12 cellular contexts compared by ENCODE assay signal in the genomic region with DNA sequence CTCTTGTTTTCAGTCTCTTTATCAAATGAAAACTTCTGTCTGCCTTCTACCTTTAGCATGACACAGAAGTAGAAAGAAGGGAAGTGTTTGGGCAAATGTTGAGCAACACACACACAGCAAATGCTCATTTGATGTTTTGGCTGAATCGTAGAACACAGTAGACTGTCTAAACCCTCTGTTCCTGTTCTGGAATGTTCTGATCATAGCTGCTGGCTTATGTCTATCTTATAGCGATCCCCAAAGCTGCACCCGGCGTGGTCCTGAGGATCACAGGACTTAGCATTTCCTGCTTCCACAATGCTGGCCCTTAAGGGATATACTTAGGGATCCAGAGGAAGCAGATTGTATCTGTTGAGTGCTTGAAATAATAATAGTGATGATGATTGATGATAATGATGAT. TPM values are rescaled to one million over a fixed set of nuclear protein-coding genes. Genes with fewer than 3 reads are reported as not detected.
A peak's percentile ranks its signal among the peaks of the same experiment; 100 is the strongest.
DNase-seq lines count a peak whose midpoint lies in the region; ATAC-seq, FAIRE-seq and TF ChIP-seq lines count a peak whose summit lies in the region.
"Had no signal": no experiment of that assay in that cellular context is flagged by ENCODE, and none has a peak within 500 bp of the region (broad histone marks: within the 10 kb centered on the region; RNA-seq: fewer than 3 reads in every experiment).

No MANE protein-coding gene starts in this region.

- no peak for TF ChIP-seq POLR2A in endothelial cell of umbilical vein (IDR thresholded peaks at IDR 0.05; ENCODE audit: low read depth, low read length)
- TF ChIP-seq POLR2A in spleen (IDR thresholded peaks at IDR 0.05) = no peak

- BruUV-seq in endothelial cell of umbilical vein (replicated peaks; lab: Mats Ljungman, UMichigan) = no TSS peak

- no peaks in the 10 kb centered on the region for H3K9me1 ChIP-seq in endothelial cell of umbilical vein (replicated peaks; ENCODE audit: control insufficient read depth, extremely low read depth, insufficient read depth, low read length)

- WGBS in GM23248 (ENCODE audit: low coverage in 1 of 2, low lambda C conversion rate in 2 of 2, missing lambda C conversion rate in 2 of 2), 2 experiments = 22 to 27% methylated on average over 4 of the region's 4 CpGs
- 21 to 41% (median 23%) methylated on average over 4 of the region's 4 CpGs for WGBS in spleen, 5 donors

- H3K9me2 ChIP-seq in GM23248 (ENCODE audit: insufficient read depth) = no peaks in the 10 kb centered on the region

- H3F3A ChIP-seq in GM23248 (ENCODE audit: insufficient read depth) = 0 out of 2 replicates have a peak, but pooled peaks cover 18% of the 10 kb centered on the region

- CTCF ChIA-PET in endothelial cell of umbilical vein (lab: Charles Lee) = interaction anchor here (0.6 to 8.8 kb wide), 12 partner anchors 10 to 283 kb away, joined by 3 to 137 read pairs (median 8); a partner anchor contains a TSS

- DNase-seq in GM23248 (peak; percentile 46), NOMO-1 treated with dmso at 0.1 percent for 144 hours (lab: John Stamatoyannopoulos, UW; ENCODE audit: unreplicated experiment) (peak; percentile 46), endothelial cell of umbilical vein (ENCODE audit: low read depth, low spot score) (peak; percentile 9), spleen (no peak), NCI-H1092 (lab: John Stamatoyannopoulos, UW) (no peak), COLO668 (lab: John Stamatoyannopoulos, UW; ENCODE audit: unreplicated experiment) (no peak)
- no peak for DNase-seq in naive thymus-derived CD8-positive, alpha-beta T cell
- DNase-seq: activated CD4-positive, alpha-beta memory T cell treated with anti-CD3 and anti-CD28 coated beads, Interleukin-2, amount 10 ng/mL, durations not matched to agents 7 days and 5 days; activated naive CD4-positive, alpha-beta T cell treated with anti-CD3 and anti-CD28 coated beads, Interleukin-2, amount 10 ng/mL, durations not matched to agents 7 days and 5 days; DMS 273 treated with DMSO at 0.1 percent for 48 hours; SW 1271 had no signal

- H3K4me2 ChIP-seq in GM23248 (ENCODE audit: unreplicated experiment) (no peak overlapping the region), endothelial cell of umbilical vein (ENCODE audit: insufficient read depth, low read length) (no peak overlapping the region)

- no peaks in the 10 kb centered on the region for H3K36me3 ChIP-seq in GM23248 (ENCODE audit: low read depth)
- no peaks in the 10 kb centered on the region for H3K36me3 ChIP-seq in endothelial cell of umbilical vein (ENCODE audit: control insufficient read depth in 2 of 2, extremely low read depth in 1 of 2, insufficient read depth in 2 of 2, low read length in 2 of 2)
- H3K36me3 ChIP-seq in spleen = no peaks in the 10 kb centered on the region

- no peak for FAIRE-seq in endothelial cell of umbilical vein (lab: Jason Lieb, UNC)

- H4K20me1 ChIP-seq in GM23248 (ENCODE audit: insufficient read depth) = no peaks in the 10 kb centered on the region
- H4K20me1 ChIP-seq in endothelial cell of umbilical vein (replicated peaks; ENCODE audit: control insufficient read depth, extremely low read depth, insufficient read depth, low read length) = no peaks in the 10 kb centered on the region

- no peaks in the 10 kb centered on the region for H3K36me3 Mint-ChIP-seq in naive thymus-derived CD8-positive, alpha-beta T cell
- H3K36me3 Mint-ChIP-seq: activated naive CD4-positive, alpha-beta T cell treated with anti-CD3 and anti-CD28 coated beads, Interleukin-2, amount 10 ng/mL, durations not matched to agents 7 days and 5 days had no signal

- intact Hi-C loops in endothelial cell of umbilical vein (cut with micrococcal nuclease) (no loop called here), spleen (cut with DNase I; ENCODE audit: low total_unique reads) (loop anchor here (5.0 kb wide), 1 partner anchor 72 kb away; no protein-coding TSS in a partner anchor)

- no peak overlapping the region for H3K9ac ChIP-seq in GM23248
- no peak overlapping the region for H3K9ac ChIP-seq in endothelial cell of umbilical vein (replicated peaks; ENCODE audit: extremely low read depth, insufficient read depth, low read length)

- in situ Hi-C loops in GM23248 (cut with MboI) = no loop called here

- H3K27ac Mint-ChIP-seq in naive thymus-derived CD8-positive, alpha-beta T cell = no peak overlapping the region
- H3K27ac Mint-ChIP-seq: activated CD4-positive, alpha-beta memory T cell treated with anti-CD3 and anti-CD28 coated beads, Interleukin-2, amount 10 ng/mL, durations not matched to agents 7 days and 5 days; activated naive CD4-positive, alpha-beta T cell treated with anti-CD3 and anti-CD28 coated beads, Interleukin-2, amount 10 ng/mL, durations not matched to agents 7 days and 5 days had no signal

- dilution Hi-C loops in endothelial cell of umbilical vein (cut with MboI; ENCODE audit: extremely low pct_ligation_motif_present, low sequenced_read_pairs) = loop anchor here (25.0 kb wide), 1 partner anchor 103 kb away; no protein-coding TSS in a partner anchor

- H3K9me3 Mint-ChIP-seq in naive thymus-derived CD8-positive, alpha-beta T cell = no peaks in the 10 kb centered on the region
- H3K9me3 Mint-ChIP-seq: activated CD4-positive, alpha-beta memory T cell treated with anti-CD3 and anti-CD28 coated beads, Interleukin-2, amount 10 ng/mL, durations not matched to agents 7 days and 5 days; activated naive CD4-positive, alpha-beta T cell treated with anti-CD3 and anti-CD28 coated beads, Interleukin-2, amount 10 ng/mL, durations not matched to agents 7 days and 5 days had no signal

- H3K4me1 ChIP-seq in GM23248 (ENCODE audit: insufficient read depth) (peaks cover 20% of the 10 kb centered on the region), endothelial cell of umbilical vein (ENCODE audit: control insufficient read depth, extremely low read depth, insufficient read depth, low read length) (peaks cover 14% of the 10 kb centered on the region), spleen (peaks cover 23 to 99% (median 83%) of the 10 kb centered on the region in 6 donors)

- H3K27ac ChIP-seq in GM23248 (no peak overlapping the region), endothelial cell of umbilical vein (ENCODE audit: insufficient read depth, low read depth, low read length) (no peak overlapping the region), spleen (peak overlapping the region in 7 of 8 donors; percentile 22 to 91 (median 77))

- no peak for TF ChIP-seq CTCF in endothelial cell of umbilical vein (IDR thresholded peaks at IDR 0.05; ENCODE audit: extremely low read depth in 1 of 2, insufficient read depth in 1 of 2, low read depth in 1 of 2, low read length in 2 of 2)
- no peak for TF ChIP-seq CTCF in spleen (IDR thresholded peaks at IDR 0.05 in 8 of 11, conservative IDR thresholded peaks at IDR 0.05 in 3 of 11)

- H3K27me3 ChIP-seq in GM23248 (replicated peaks; ENCODE audit: insufficient read depth) (no peaks in the 10 kb centered on the region), endothelial cell of umbilical vein (ENCODE audit: control insufficient read depth in 2 of 2, insufficient read depth in 2 of 2, low read length in 2 of 2) (no peaks in the 10 kb centered on the region), spleen (replicated peaks in 1 of 7) (peaks cover 0 to 29% (median 0%) of the 10 kb centered on the region in 7 donors)

- H3K79me2 ChIP-seq in GM23248 (ENCODE audit: insufficient read depth) (no peaks in the 10 kb centered on the region), endothelial cell of umbilical vein (ENCODE audit: control insufficient read depth, insufficient read depth, low read length) (no peaks in the 10 kb centered on the region)

- no peak overlapping the region for H3K4me3 Mint-ChIP-seq in naive thymus-derived CD8-positive, alpha-beta T cell
- H3K4me3 Mint-ChIP-seq: activated CD4-positive, alpha-beta memory T cell treated with anti-CD3 and anti-CD28 coated beads, Interleukin-2, amount 10 ng/mL, durations not matched to agents 7 days and 5 days; activated naive CD4-positive, alpha-beta T cell treated with anti-CD3 and anti-CD28 coated beads, Interleukin-2, amount 10 ng/mL, durations not matched to agents 7 days and 5 days had no signal

- H2AFZ ChIP-seq in GM23248 = no peak overlapping the region
- H2AFZ ChIP-seq in endothelial cell of umbilical vein (ENCODE audit: low read depth, low read length) = no peak overlapping the region

- H3K9me3 ChIP-seq in GM23248 (ENCODE audit: low read depth) (no peaks in the 10 kb centered on the region), endothelial cell of umbilical vein (replicated peaks; ENCODE audit: control insufficient read depth, insufficient read depth, low read length) (no peaks in the 10 kb centered on the region), spleen (no peaks in the 10 kb centered on the region)

- H3K4me3 ChIP-seq in GM23248 (no peak overlapping the region), endothelial cell of umbilical vein (replicated peaks in 1 of 3; ENCODE audit: insufficient read depth in 1 of 3, low read depth in 1 of 3, low read length in 3 of 3) (no peak overlapping the region), spleen (no peak overlapping the region)

- ATAC-seq in naive thymus-derived CD8-positive, alpha-beta T cell = no peak

- peaks cover 5 to 41% (median 9%) of the 10 kb centered on the region in 4 donors for H3K4me1 Mint-ChIP-seq in naive thymus-derived CD8-positive, alpha-beta T cell

- H3K27me3 Mint-ChIP-seq in naive thymus-derived CD8-positive, alpha-beta T cell = peaks cover 0 to 19% (median 6%) of the 10 kb centered on the region in 5 donors

- POLR2A ChIA-PET in endothelial cell of umbilical vein (lab: Charles Lee) = no interaction called here
- POLR2A ChIA-PET in naive thymus-derived CD8-positive, alpha-beta T cell (lab: Charles Lee) = no interaction called here

RNA-seq across cellular contexts. Expression of a gene that starts 15.2 kb away (rescaled TPM):
- total RNA-seq in GM23248 (2014; rRNA removed; shearing (Covaris generic)) = not detected in 2 replicates
- not detected in 2 replicates for polyA plus RNA-seq in GM23248 (2016; fragmentation: Nextera tagmentation; extraction: Ambion mirVana)
- not detected in 2 replicates for total RNA-seq in endothelial cell of umbilical vein
- not detected in 2 replicates for polyA plus RNA-seq in endothelial cell of umbilical vein
- polyA plus RNA-seq in endothelial cell of umbilical vein (2011; cell fraction: cytosol; rRNA removed) = not detected in 2 replicates
- polyA plus RNA-seq in endothelial cell of umbilical vein (2011; cell fraction: nucleus; rRNA removed) = 0.28 TPM in 1 of 2 replicates, not detected in the other
- polyA plus RNA-seq in endothelial cell of umbilical vein (2012) = not detected in 2 replicates
- not detected in 2 replicates for polyA minus RNA-seq in endothelial cell of umbilical vein
- not detected for polyA minus RNA-seq in endothelial cell of umbilical vein (2011; cell fraction: cytosol; rRNA and poly(A)+ RNA removed)
- polyA minus RNA-seq in endothelial cell of umbilical vein (2011; cell fraction: nucleus; rRNA and poly(A)+ RNA removed) = not detected in 2 replicates
- 10 to 100 TPM; 17.4 to 87.8 (median 42.6) TPM for total RNA-seq in spleen
- polyA plus RNA-seq in spleen = 10 to 100 TPM; 13.1 to 38.9 (median 31.5) TPM
- 1 to 10 TPM; 5.3 to 7.3 TPM for total RNA-seq in naive thymus-derived CD8-positive, alpha-beta T cell
- polyA plus RNA-seq in naive thymus-derived CD8-positive, alpha-beta T cell = 1,000 to 10,000 TPM in 1 of 3 donors, 10 to 100 TPM in 2; 21.0 to 1,108 (median 35.6) TPM
- total RNA-seq: NCI-H460 had no signal

RNA-seq across cellular contexts. Expression of a gene that starts 41.4 kb away (rescaled TPM):
- not detected in 2 replicates for total RNA-seq in GM23248 (2014; rRNA removed; shearing (Covaris generic))
- polyA plus RNA-seq in GM23248 (2016; fragmentation: Nextera tagmentation; extraction: Ambion mirVana) = not detected in 2 replicates
- total RNA-seq in endothelial cell of umbilical vein = not detected in 2 replicates
- not detected in 2 replicates for polyA plus RNA-seq in endothelial cell of umbilical vein
- polyA plus RNA-seq in endothelial cell of umbilical vein (2011; cell fraction: cytosol; rRNA removed) = not detected in 2 replicates
- polyA plus RNA-seq in endothelial cell of umbilical vein (2011; cell fraction: nucleus; rRNA removed) = not detected in 2 replicates
- polyA plus RNA-seq in endothelial cell of umbilical vein (2012) = not detected in 2 replicates
- not detected in 2 replicates for polyA minus RNA-seq in endothelial cell of umbilical vein
- polyA minus RNA-seq in endothelial cell of umbilical vein (2011; cell fraction: cytosol; rRNA and poly(A)+ RNA removed) = not detected
- not detected in 2 replicates for polyA minus RNA-seq in endothelial cell of umbilical vein (2011; cell fraction: nucleus; rRNA and poly(A)+ RNA removed)
- total RNA-seq in spleen = 1 to 10 TPM in 1 of 7 donors, not detected in 6; 1.9 TPM
- 1 to 10 TPM in 2 of 3 donors, under 1 TPM in 1; 0.59 to 4.0 (median 2.1) TPM for polyA plus RNA-seq in spleen
- total RNA-seq in naive thymus-derived CD8-positive, alpha-beta T cell = not detected
- polyA plus RNA-seq in naive thymus-derived CD8-positive, alpha-beta T cell = under 1 TPM in 1 of 3 donors, not detected in 2; 0.06 TPM
- total RNA-seq: activated CD4-positive, alpha-beta memory T cell treated with anti-CD3 and anti-CD28 coated beads, Interleukin-2, amount 10 ng/mL, durations not matched to agents 7 days and 5 days; NCI-H460 had no signal

RNA-seq across cellular contexts. Expression of a gene that starts 44.4 kb away (rescaled TPM):
- 40.7 and 50.1 TPM in 2 replicates for total RNA-seq in GM23248 (2014; rRNA removed; shearing (Covaris generic))
- polyA plus RNA-seq in GM23248 (2016; fragmentation: Nextera tagmentation; extraction: Ambion mirVana) (12.0 and 12.7 TPM in 2 replicates), endothelial cell of umbilical vein (10.3 and 13.8 TPM in 2 replicates), spleen (10 to 100 TPM in 1 of 3 donors, 1 to 10 TPM in 2; 7.2 to 17.6 (median 9.4) TPM)
- total RNA-seq in endothelial cell of umbilical vein (12.7 and 12.8 TPM in 2 replicates), spleen (10 to 100 TPM in 6 of 7 donors, 1 to 10 TPM in 1; 6.4 to 53.0 (median 18.6) TPM)
- polyA plus RNA-seq in endothelial cell of umbilical vein (2011; cell fraction: cytosol; rRNA removed) = 8.9 and 11.0 TPM in 2 replicates
- polyA plus RNA-seq in endothelial cell of umbilical vein (2011; cell fraction: nucleus; rRNA removed) = 9.6 and 9.7 TPM in 2 replicates
- polyA plus RNA-seq in endothelial cell of umbilical vein (2012) = 12.4 and 23.6 TPM in 2 replicates
- 10.8 and 11.7 TPM in 2 replicates for polyA minus RNA-seq in endothelial cell of umbilical vein
- polyA minus RNA-seq in endothelial cell of umbilical vein (2011; cell fraction: cytosol; rRNA and poly(A)+ RNA removed) = 7.1 TPM
- polyA minus RNA-seq in endothelial cell of umbilical vein (2011; cell fraction: nucleus; rRNA and poly(A)+ RNA removed) = 11.9 and 15.4 TPM in 2 replicates
- total RNA-seq in naive thymus-derived CD8-positive, alpha-beta T cell = not detected
- polyA plus RNA-seq in naive thymus-derived CD8-positive, alpha-beta T cell = not detected

Comparison
In these comparisons a context has a peak if more than half of its experiments do, and no peak if none do; other contexts are left out.
1. DNase-seq: peak in GM23248 (single experiment), NOMO-1 treated with dmso at 0.1 percent for 144 hours (single experiment) and endothelial cell of umbilical vein (single experiment); none in spleen (single experiment), NCI-H1092 (single experiment), naive thymus-derived CD8-positive, alpha-beta T cell (0 of 10) and COLO668 (single experiment).
2. H3K27ac ChIP-seq: peak in spleen (7 of 8); none in GM23248 (single experiment) and endothelial cell of umbilical vein (single experiment).
3. RNA of a gene that starts 44.4 kb away (total RNA-seq): 40.7 to 50.1 TPM in GM23248, 6.4 to 53.0 TPM in spleen and 12.7 to 12.8 TPM in endothelial cell of umbilical vein; not detected in naive thymus-derived CD8-positive, alpha-beta T cell; every median in the first group is over 4 times any median in the second.